ENCODE assay signal across 1 cellular context in genomic region chr5:81787843-81788242, GRCh38.
TF ChIP-seq lines count a peak whose summit lies in the region.

No MANE protein-coding gene starts in this region.

TF ChIP-seq in HEK293, 187 proteins besides CTCF, POLR2A, EP300 and RAD21 (continued from another document):
- TF ChIP-seq ZBTB49 (tag by site-specific recombination; IDR thresholded peaks at IDR 0.05; ENCODE audit: low read depth) = peak; percentile 91
- TF ChIP-seq SCRT2 (tag by site-specific recombination; IDR thresholded peaks at IDR 0.05) = peak; percentile 34; the same call in 1 of the 2 replicates
- no peak for TF ChIP-seq ZNF449 (tag by site-specific recombination; IDR thresholded peaks at IDR 0.05)
- TF ChIP-seq TRIM28 (IDR thresholded peaks at IDR 0.05; ENCODE audit: borderline replicate concordance, low read length) = peak; percentile 40; the same call in 1 of the 2 replicates
- TF ChIP-seq ZNF639 (tag by site-specific recombination; IDR thresholded peaks at IDR 0.05) = no peak
- TF ChIP-seq ZNF239 (tag by site-specific recombination; IDR thresholded peaks at IDR 0.05) = no peak
- TF ChIP-seq ZBTB48 (tag by site-specific recombination; IDR thresholded peaks at IDR 0.05) = no peak
- TF ChIP-seq PRDM6 (tag by site-specific recombination; IDR thresholded peaks at IDR 0.05) = 0 out of 2 replicates have a peak, but pooled peaks have one; percentile 32
- TF ChIP-seq OVOL3 (tag by site-specific recombination; IDR thresholded peaks at IDR 0.05) = no peak
- TF ChIP-seq PRDM1 (tag by site-specific recombination; IDR thresholded peaks at IDR 0.05) = no peak
- TF ChIP-seq ZNF416 (tag by site-specific recombination; IDR thresholded peaks at IDR 0.05) = no peak
- no peak for TF ChIP-seq ZNF48 (tag by site-specific recombination; IDR thresholded peaks at IDR 0.05)
- TF ChIP-seq ZNF555 (tag by site-specific recombination; conservative IDR thresholded peaks at IDR 0.05) = no peak
- TF ChIP-seq ZNF280D (tag by site-specific recombination; IDR thresholded peaks at IDR 0.05) = no peak
- TF ChIP-seq ZNF518A (tag by site-specific recombination; conservative IDR thresholded peaks at IDR 0.05; ENCODE audit: low read depth) = no peak
- TF ChIP-seq HOXC10 (CRISPR knock-in tag; IDR thresholded peaks at IDR 0.05) = no peak
- TF ChIP-seq ZNF26 (tag by site-specific recombination; IDR thresholded peaks at IDR 0.05) = no peak
- TF ChIP-seq ZNF157 (tag by site-specific recombination; IDR thresholded peaks at IDR 0.05) = no peak
- TF ChIP-seq ZNF335 (tag by site-specific recombination; conservative IDR thresholded peaks at IDR 0.05) = peak; percentile 35
- no peak for TF ChIP-seq ZNF221 (tag by site-specific recombination; IDR thresholded peaks at IDR 0.05; ENCODE audit: borderline replicate concordance)
- no peak for TF ChIP-seq ZNF133 (tag by site-specific recombination; IDR thresholded peaks at IDR 0.05)
- no peak for TF ChIP-seq ZNF707 (tag by site-specific recombination; IDR thresholded peaks at IDR 0.05)
- TF ChIP-seq ZNF18 (tag by site-specific recombination; IDR thresholded peaks at IDR 0.05) = no peak
- no peak for TF ChIP-seq ZNF146 (tag by site-specific recombination; IDR thresholded peaks at IDR 0.05)
- no peak for TF ChIP-seq ZNF600 (tag by site-specific recombination; IDR thresholded peaks at IDR 0.05)
- no peak for TF ChIP-seq GLIS2 (tag by site-specific recombination; IDR thresholded peaks at IDR 0.05)
- no peak for TF ChIP-seq ZNF837 (tag by site-specific recombination; IDR thresholded peaks at IDR 0.05)
- TF ChIP-seq IKZF3 (tag by site-specific recombination; IDR thresholded peaks at IDR 0.05) = 0 out of 2 replicates have a peak, but pooled peaks have one; percentile 19
- TF ChIP-seq ZNF24 (tag by site-specific recombination; IDR thresholded peaks at IDR 0.05) = no peak
- TF ChIP-seq ZNF404 (tag by site-specific recombination; IDR thresholded peaks at IDR 0.05) = no peak
- no peak for TF ChIP-seq ZFP41 (tag by site-specific recombination; IDR thresholded peaks at IDR 0.05; ENCODE audit: borderline replicate concordance)
- TF ChIP-seq ZNF776 (tag by site-specific recombination; IDR thresholded peaks at IDR 0.05; ENCODE audit: borderline replicate concordance) = no peak
- peak; percentile 39; the same call in 1 of the 2 replicates for TF ChIP-seq ZBTB17 (tag by site-specific recombination; IDR thresholded peaks at IDR 0.05)
- peak; percentile 10; the same call in 1 of the 2 replicates for TF ChIP-seq ZBTB44 (tag by site-specific recombination; IDR thresholded peaks at IDR 0.05)
- no peak for TF ChIP-seq MZF1 (tag by site-specific recombination; IDR thresholded peaks at IDR 0.05; ENCODE audit: borderline replicate concordance)
- TF ChIP-seq ZNF394 (tag by site-specific recombination; IDR thresholded peaks at IDR 0.05; ENCODE audit: borderline replicate concordance) = no peak
